17 cellular contexts compared by ENCODE assay signal in genomic region chr4:20203508-20203907, GRCh38. TPM values are rescaled to one million over a fixed set of nuclear protein-coding genes. Genes with fewer than 3 reads are reported as not detected.
DNase-seq lines count a peak whose midpoint lies in the region; ATAC-seq and TF ChIP-seq lines count a peak whose summit lies in the region.
"Had no signal": no experiment of that assay in that cellular context is flagged by ENCODE, and none has a peak within 500 bp of the region (broad histone marks: within the 10 kb centered on the region; RNA-seq: fewer than 3 reads in every experiment).

No MANE protein-coding gene starts in this region.

- peak overlapping the region; percentile 42 for H3K27ac ChIP-seq in ACC112 (ENCODE audit: low read depth, low read length)
- H3K27ac ChIP-seq in foreskin keratinocyte = no peak overlapping the region
- no peak overlapping the region for H3K27ac ChIP-seq in upper lobe of right lung
- H3K27ac ChIP-seq: spleen, VCaP had no signal

- TF ChIP-seq CTCF in astrocyte of the cerebellum (IDR thresholded peaks at IDR 0.05; ENCODE audit: low read depth, low read length, missing control alignments) = no peak
- no peak for TF ChIP-seq CTCF in foreskin keratinocyte (conservative IDR thresholded peaks at IDR 0.05)
- TF ChIP-seq CTCF in upper lobe of right lung (IDR thresholded peaks at IDR 0.05) = no peak

- no peaks in the 10 kb centered on the region for H3K36me3 ChIP-seq in ACC112 (ENCODE audit: insufficient read depth, low read length)
- no peaks in the 10 kb centered on the region for H3K36me3 ChIP-seq in upper lobe of right lung
- H3K36me3 ChIP-seq: spleen had no signal

- intact Hi-C loops in upper lobe of right lung (cut with DNase I) = no loop called here

- H3K27me3 ChIP-seq in ACC112 (ENCODE audit: insufficient read depth, low read length) = no peaks in the 10 kb centered on the region
- H3K27me3 ChIP-seq in foreskin keratinocyte = no peaks in the 10 kb centered on the region
- no peaks in the 10 kb centered on the region for H3K27me3 ChIP-seq in upper lobe of right lung
- H3K27me3 ChIP-seq: spleen had no signal

- ATAC-seq in foreskin keratinocyte = peak; percentile 82
- no peak for ATAC-seq in HG03565 (IDR thresholded peaks at IDR 0.05; ENCODE audit: unreplicated experiment)
- ATAC-seq in upper lobe of right lung = no peak
- ATAC-seq in HG02588 (IDR thresholded peaks at IDR 0.05; ENCODE audit: unreplicated experiment) = no peak

- no peaks in the 10 kb centered on the region for H3K9me3 ChIP-seq in upper lobe of right lung
- H3K9me3 ChIP-seq: spleen had no signal

- H3K4me3 ChIP-seq in ACC112 (ENCODE audit: low read depth, low read length) = no peak overlapping the region
- no peak overlapping the region for H3K4me3 ChIP-seq in astrocyte of the cerebellum (ENCODE audit: low read depth, low read length)
- no peak overlapping the region for H3K4me3 ChIP-seq in upper lobe of right lung
- H3K4me3 ChIP-seq: spleen had no signal

- DNase-seq in HS-5 (ENCODE audit: low read depth) = peak; percentile 93
- DNase-seq in astrocyte of the cerebellum (ENCODE audit: low read depth) = peak; percentile 40
- DNase-seq in foreskin keratinocyte = peak; percentile 61 to 87
- DNase-seq in upper lobe of right lung = no peak
- DNase-seq in SIG-M5 treated with dmso at 0.1 percent for 504 hours (lab: John Stamatoyannopoulos, UW; ENCODE audit: unreplicated experiment) = no peak
- DNase-seq: ACHN; activated naive CD4-positive, alpha-beta T cell treated with anti-CD3 and anti-CD28 coated beads, Interleukin-2, amount 10 ng/mL, durations not matched to agents 7 days and 5 days; erythroblast; NCI-H1092; NCI-H2171 treated with DMSO at 0.1 percent for 48 hours; nucleus accumbens; spleen had no signal

- H3K79me2 ChIP-seq in ACC112 (ENCODE audit: control insufficient read depth, insufficient read depth, low read length, unreplicated experiment) = no peaks in the 10 kb centered on the region

- in situ Hi-C loops in astrocyte of the cerebellum (cut with HindIII; ENCODE audit: low sequenced_read_pairs) = no loop called here

- H2AFZ ChIP-seq in ACC112 (ENCODE audit: low read length, unreplicated experiment) = no peak overlapping the region

- H3K4me1 ChIP-seq in ACC112 (ENCODE audit: control insufficient read depth, insufficient read depth, low read length, unreplicated experiment) = peaks cover 12% of the 10 kb centered on the region
- peaks cover 7% of the 10 kb centered on the region for H3K4me1 ChIP-seq in foreskin keratinocyte
- no peaks in the 10 kb centered on the region for H3K4me1 ChIP-seq in upper lobe of right lung
- H3K4me1 ChIP-seq: spleen had no signal

RNA-seq across cellular contexts. Expression of gene SLIT2, which starts 48.2 kb away (rescaled TPM):
- total RNA-seq in foreskin keratinocyte (22.6 and 26.9 TPM in 2 replicates), upper lobe of right lung (181 TPM)
- 4.5 and 6.0 TPM in 2 replicates for polyA plus RNA-seq in foreskin keratinocyte
- total RNA-seq: activated CD8-positive, alpha-beta memory T cell treated with anti-CD3 and anti-CD28 coated beads for 36 hours had no signal

Comparison
In these comparisons a context has a peak if more than half of its experiments do, and no peak if none do; other contexts are left out.
1. DNase-seq: peak in HS-5 (single experiment), astrocyte of the cerebellum (single experiment) and foreskin keratinocyte (2 of 2); none in upper lobe of right lung (single experiment) and SIG-M5 treated with dmso at 0.1 percent for 504 hours (single experiment).